In genomic region chr9:131594906-131595675, GRCh38 we compare ENCODE assay signal across 1 cellular context.
TF ChIP-seq lines count a peak whose summit lies in the region.

No MANE protein-coding gene starts in this region.

TF ChIP-seq in endothelial cell of umbilical vein, 7 proteins besides CTCF, POLR2A, EP300 and RAD21 (continued from another document):
- TF ChIP-seq MAX (IDR thresholded peaks at IDR 0.05; ENCODE audit: insufficient read depth, insufficient read length) (no peak), FOS (IDR thresholded peaks at IDR 0.05; ENCODE audit: borderline replicate concordance, insufficient read depth, low read length) (no peak), GATA2 (IDR thresholded peaks at IDR 0.05; ENCODE audit: insufficient read depth, insufficient read length, low read depth, low read length) (no peak), EZH2 (IDR thresholded peaks at IDR 0.05; ENCODE audit: borderline replicate concordance, low read depth, low read length, severe bottlenecking) (no peak)
TF ChIP-seq in endothelial cell of umbilical vein: peak in this region for 0.
